22 cellular contexts compared by ENCODE assay signal in genomic region chr10:130064783-130065182, GRCh38. TPM values are rescaled to one million over a fixed set of nuclear protein-coding genes. Genes with fewer than 3 reads are reported as not detected.
DNase-seq lines count a peak whose midpoint lies in the region; ATAC-seq and TF ChIP-seq lines count a peak whose summit lies in the region.
"Had no signal": no experiment of that assay in that cellular context is flagged by ENCODE, and none has a peak within 500 bp of the region (broad histone marks: within the 10 kb centered on the region; RNA-seq: fewer than 3 reads in every experiment).

No MANE protein-coding gene starts in this region.

- no peak overlapping the region for H2BK5ac ChIP-seq in H9 (ENCODE audit: insufficient read length, low read length)

- H4K91ac ChIP-seq in H9 (ENCODE audit: insufficient read length, low read depth, low read length), result no peak overlapping the region

- H3K9me3 Mint-ChIP-seq in H9, result no peaks in the 10 kb centered on the region
- H3K9me3 Mint-ChIP-seq in stimulated activated effector memory CD8-positive, alpha-beta T cell treated with anti-CD3 and anti-CD28 coated beads, Interleukin-12 subunit alpha, Interleukin-12 subunit beta, amount 100 ng/mL, for 72 hours, result no peaks in the 10 kb centered on the region
- H3K9me3 Mint-ChIP-seq in activated CD4-positive, alpha-beta T cell treated with anti-CD3 and anti-CD28 coated beads for 36 hours (ENCODE audit: low read depth), result no peaks in the 10 kb centered on the region
- H3K9me3 Mint-ChIP-seq: CD4-positive, CD25-positive, alpha-beta regulatory T cell had no signal

- no peak overlapping the region for H2BK120ac ChIP-seq in H9 (ENCODE audit: low read depth, low read length, poor library complexity, severe bottlenecking)

- POLR2A ChIA-PET in activated CD4-positive, alpha-beta T cell treated with anti-CD3 and anti-CD28 coated beads for 36 hours (lab: Charles Lee), result no interaction called here

- TF ChIP-seq CTCF in left ventricle myocardium inferior (IDR thresholded peaks at IDR 0.05; ENCODE audit: borderline replicate concordance) (no peak), H9 (conservative IDR thresholded peaks at IDR 0.05) (no peak)

- intact Hi-C loops in Right ventricle myocardium inferior (cut with DNase I), result no loop called here
- intact Hi-C loops in left ventricle myocardium inferior (cut with micrococcal nuclease), result no loop called here
- intact Hi-C loops in activated CD4-positive, alpha-beta T cell treated with anti-CD3 and anti-CD28 coated beads for 36 hours (cut with DNase I, micrococcal nuclease), result no loop called here
- intact Hi-C loops in posterior vena cava (cut with DNase I), result no loop called here

- H3K4me3 Mint-ChIP-seq in H9, result no peak overlapping the region
- H3K4me3 Mint-ChIP-seq in stimulated activated effector memory CD8-positive, alpha-beta T cell treated with anti-CD3 and anti-CD28 coated beads, Interleukin-12 subunit alpha, Interleukin-12 subunit beta, amount 100 ng/mL, for 72 hours, result no peak overlapping the region
- H3K4me3 Mint-ChIP-seq in activated CD4-positive, alpha-beta T cell treated with anti-CD3 and anti-CD28 coated beads for 36 hours, result no peak overlapping the region
- H3K4me3 Mint-ChIP-seq: CD4-positive, CD25-positive, alpha-beta regulatory T cell had no signal

- CTCF ChIA-PET in activated CD4-positive, alpha-beta T cell treated with anti-CD3 and anti-CD28 coated beads for 36 hours (lab: Charles Lee), result no interaction called here

- H3K23me2 ChIP-seq in H9 (ENCODE audit: insufficient read length, low read depth, low read length, poor library complexity, severe bottlenecking), result no peaks in the 10 kb centered on the region

- DNase-seq in Right ventricle myocardium inferior (ENCODE audit: missing footprints), result no peak
- DNase-seq in left ventricle myocardium inferior, result no peak
- DNase-seq in H9, result no peak
- DNase-seq in medulla oblongata (ENCODE audit: extremely low spot score), result peak; percentile 2
- peak in 1 of 2 donors; percentile 18 for DNase-seq in stimulated activated effector memory CD8-positive, alpha-beta T cell treated with anti-CD3 and anti-CD28 coated beads, Interleukin-12 subunit alpha, Interleukin-12 subunit beta, amount 100 ng/mL, for 72 hours (ENCODE audit: low spot score in 2 of 2)
- no peak for DNase-seq in caudate nucleus (lab: John Stamatoyannopoulos, UW)
- no peak for DNase-seq in activated CD4-positive, alpha-beta T cell treated with anti-CD3 and anti-CD28 coated beads for 36 hours
- no peak for DNase-seq in posterior vena cava (ENCODE audit: low spot score)
- DNase-seq: 8988T; ACHN; BE2C; CD4-positive, CD25-positive, alpha-beta regulatory T cell; DMS153; GOT3; HCEC 1CT; NCI-H1048; NCI-H1417 treated with DMSO at 0.1 percent for 48 hours; NCI-H2081 treated with DMSO at 0.1 percent for 48 hours; NCI-H2171; NCI-H226; PC-9 had no signal

- no peak overlapping the region for H4K5ac ChIP-seq in H9 (ENCODE audit: insufficient read length, low read depth, low read length)

- no peak overlapping the region for H3K18ac ChIP-seq in H9 (ENCODE audit: insufficient read length, low read depth, low read length)

- no peak overlapping the region for H3K4me3 ChIP-seq in left ventricle myocardium inferior
- H3K4me3 ChIP-seq: GM12878, PC-9 had no signal

- no peaks in the 10 kb centered on the region for H3K4me1 Mint-ChIP-seq in H9
- peaks cover 6% of the 10 kb centered on the region for H3K4me1 Mint-ChIP-seq in stimulated activated effector memory CD8-positive, alpha-beta T cell treated with anti-CD3 and anti-CD28 coated beads, Interleukin-12 subunit alpha, Interleukin-12 subunit beta, amount 100 ng/mL, for 72 hours
- no peaks in the 10 kb centered on the region for H3K4me1 Mint-ChIP-seq in activated CD4-positive, alpha-beta T cell treated with anti-CD3 and anti-CD28 coated beads for 36 hours

- H3K27me3 ChIP-seq in left ventricle myocardium inferior (ENCODE audit: low read depth) (no peaks in the 10 kb centered on the region), H9 (ENCODE audit: insufficient read depth, low read length) (no peaks in the 10 kb centered on the region; the same call in 1 of the 2 replicates)

- H2AFZ ChIP-seq in H9 (ENCODE audit: low read length), result no peak overlapping the region
- H2AFZ ChIP-seq: PC-9 had no signal

- H3K27ac ChIP-seq in left ventricle myocardium inferior (replicated peaks) (no peak overlapping the region), H9 (ENCODE audit: insufficient read length, low read depth, low read length) (no peak overlapping the region), caudate nucleus (ENCODE audit: low read depth, low read length) (no peak overlapping the region)
- H3K27ac ChIP-seq: PC-9 had no signal

- H3K9ac ChIP-seq in H9 (ENCODE audit: extremely low read depth, insufficient read length, low read length), result no peak overlapping the region

- H2BK15ac ChIP-seq in H9 (ENCODE audit: low read depth, low read length), result no peak overlapping the region

- no CpG with 5 or more reads among the region's 5 CpGs for WGBS in H9 (ENCODE audit: extremely low coverage, insufficient read length, low lambda C conversion rate)

- peak; percentile 81 for ATAC-seq in Right ventricle myocardium inferior
- ATAC-seq in stimulated activated effector memory CD8-positive, alpha-beta T cell treated with anti-CD3 and anti-CD28 coated beads, Interleukin-12 subunit alpha, Interleukin-12 subunit beta, amount 100 ng/mL, for 72 hours, result no peak
- ATAC-seq in activated CD4-positive, alpha-beta T cell treated with anti-CD3 and anti-CD28 coated beads for 36 hours, result no peak
- ATAC-seq: GM12878 had no signal

- no peak overlapping the region for H3K4ac ChIP-seq in H9 (ENCODE audit: low read depth, low read length)

- H3K27ac Mint-ChIP-seq in H9, result no peak overlapping the region; a peak in 1 of 7 replicates
- H3K27ac Mint-ChIP-seq in stimulated activated effector memory CD8-positive, alpha-beta T cell treated with anti-CD3 and anti-CD28 coated beads, Interleukin-12 subunit alpha, Interleukin-12 subunit beta, amount 100 ng/mL, for 72 hours, result peak overlapping the region; percentile 41
- H3K27ac Mint-ChIP-seq in activated CD4-positive, alpha-beta T cell treated with anti-CD3 and anti-CD28 coated beads for 36 hours, result no peak overlapping the region

- H3K36me3 Mint-ChIP-seq in H9 (ENCODE audit: insufficient read depth in 1 of 3, low read depth in 3 of 3), result no peaks in the 10 kb centered on the region; a peak in 1 of 7 replicates
- no peaks in the 10 kb centered on the region for H3K36me3 Mint-ChIP-seq in stimulated activated effector memory CD8-positive, alpha-beta T cell treated with anti-CD3 and anti-CD28 coated beads, Interleukin-12 subunit alpha, Interleukin-12 subunit beta, amount 100 ng/mL, for 72 hours
- H3K36me3 Mint-ChIP-seq in activated CD4-positive, alpha-beta T cell treated with anti-CD3 and anti-CD28 coated beads for 36 hours (ENCODE audit: low read depth), result peaks cover 5% of the 10 kb centered on the region

- no peak overlapping the region for H2BK12ac ChIP-seq in H9 (ENCODE audit: insufficient read length, low read depth, low read length)

- no peaks in the 10 kb centered on the region for H3K36me3 ChIP-seq in left ventricle myocardium inferior
- H3K36me3 ChIP-seq: BE2C had no signal

- H3K23ac ChIP-seq in H9 (ENCODE audit: insufficient read length, low read depth, low read length), result no peak overlapping the region

- no peak overlapping the region for H2AK5ac ChIP-seq in H9 (ENCODE audit: insufficient read length, low read length)

- H4K20me1 ChIP-seq in H9 (ENCODE audit: control insufficient read depth, insufficient read depth, insufficient read length), result no peaks in the 10 kb centered on the region

- no peak overlapping the region for H2BK20ac ChIP-seq in H9 (ENCODE audit: low read depth, low read length, poor library complexity, severe bottlenecking)

- peaks cover 6% of the 10 kb centered on the region; the same call in 1 of the 2 replicates for H3K27me3 Mint-ChIP-seq in H9 (ENCODE audit: low read depth)
- H3K27me3 Mint-ChIP-seq in activated CD4-positive, alpha-beta T cell treated with anti-CD3 and anti-CD28 coated beads for 36 hours, result no peaks in the 10 kb centered on the region
- H3K27me3 Mint-ChIP-seq: CD4-positive, CD25-positive, alpha-beta regulatory T cell had no signal

- H3K56ac ChIP-seq in H9 (ENCODE audit: insufficient read length, low read depth, low read length), result no peak overlapping the region

- H3K9me3 ChIP-seq in left ventricle myocardium inferior (replicated peaks) (no peaks in the 10 kb centered on the region), H9 (ENCODE audit: control insufficient read depth, low read depth, low read length) (no peaks in the 10 kb centered on the region)
- H3K9me3 ChIP-seq: BE2C had no signal

- no peak overlapping the region for H3K4me2 ChIP-seq in H9 (ENCODE audit: insufficient read depth, insufficient read length, low read length)
- H3K4me2 ChIP-seq: PC-9 had no signal

- H3K79me1 ChIP-seq in H9 (ENCODE audit: insufficient read depth, low read depth, low read length, poor library complexity, severe bottlenecking), result no peaks in the 10 kb centered on the region

- H4K8ac ChIP-seq in H9 (replicated peaks; ENCODE audit: insufficient read length, low read depth, low read length), result no peak overlapping the region

- H3K4me1 ChIP-seq in left ventricle myocardium inferior (peaks cover 6% of the 10 kb centered on the region), H9 (ENCODE audit: insufficient read depth, low read length) (no peaks in the 10 kb centered on the region)
- H3K4me1 ChIP-seq: BE2C had no signal

- H3K14ac ChIP-seq in H9 (ENCODE audit: insufficient read depth, low read length), result peak overlapping the region; percentile 40; the same call in 1 of the 2 replicates

- no peak overlapping the region for H3T11ph ChIP-seq in H9 (ENCODE audit: low read length)

- H3K79me2 ChIP-seq in H9 (ENCODE audit: insufficient read depth, low read length), result no peaks in the 10 kb centered on the region

RNA-seq across cellular contexts. Expression of gene C10orf143, which starts 45.8 kb away (rescaled TPM):
- total RNA-seq in Right ventricle myocardium inferior (1.4 TPM), left ventricle myocardium inferior (1.7 TPM), H9 (2021) (0.79 and 0.94 TPM in 2 replicates), posterior vena cava (1 to 10 TPM; 3.1 to 3.2 TPM)
- total RNA-seq in activated CD4-positive, alpha-beta T cell treated with anti-CD3 and anti-CD28 coated beads for 36 hours, result 1 to 10 TPM; 4.0 to 5.4 TPM
